Comparison of ENCODE assay signal across 37 cellular contexts in genomic region chr4:186607490-186607889, GRCh38. TPM values are rescaled to one million over a fixed set of nuclear protein-coding genes. Genes with fewer than 3 reads are reported as not detected.
"Had no signal": no experiment of that assay in that cellular context is flagged by ENCODE, and none has a peak within 500 bp of the region (broad histone marks: within the 10 kb centered on the region; RNA-seq: fewer than 3 reads in every experiment).

No MANE protein-coding gene starts in this region.

- H3K36me3 ChIP-seq: adrenal gland had no signal

- H3K4me1 ChIP-seq: adrenal gland, body of pancreas, breast epithelium had no signal

- H3K27me3 ChIP-seq: adrenal gland, body of pancreas, brain microvascular endothelial cell, breast epithelium had no signal

- FAIRE-seq: astrocyte, TTC549 had no signal

- H3K27ac ChIP-seq: adrenal gland, body of pancreas, brain microvascular endothelial cell, breast epithelium, VCaP had no signal

- ATAC-seq: activated CD4-positive, alpha-beta T cell treated with anti-CD3 and anti-CD28 coated beads for 36 hours; activated CD4-positive, CD25-positive, alpha-beta regulatory T cell treated with anti-CD3 and anti-CD28 coated beads, Interleukin-2, amount 50 U/mL, for 24 hours; activated CD8-positive, alpha-beta T cell treated with anti-CD3 and anti-CD28 coated beads for 36 hours; activated naive CD4-positive, alpha-beta T cell treated with anti-CD3 and anti-CD28 coated beads, Interleukin-2, amount 50 U/mL, for 72 hours; activated T-cell treated with anti-CD3 and anti-CD28 coated beads, Interleukin-2, amount 50 U/mL, for 4 hours; activated T-cell treated with anti-CD3 and anti-CD28 coated beads, Interleukin-2, amount 50 U/mL, for 72 hours; activated T-helper 17 cell treated with anti-CD3 and anti-CD28 coated beads, Interleukin-2, amount 50 U/mL, for 72 hours; body of pancreas; WTC11 had no signal

- H3K4me3 ChIP-seq: adrenal gland, body of pancreas, breast epithelium had no signal

- H3K9me3 ChIP-seq: adrenal gland, body of pancreas, breast epithelium had no signal

- DNase-seq: activated CD4-positive, alpha-beta memory T cell treated with anti-CD3 and anti-CD28 coated beads for 36 hours; activated CD4-positive, alpha-beta T cell treated with anti-CD3 and anti-CD28 coated beads for 1 hour; activated CD4-positive, alpha-beta T cell treated with anti-CD3 and anti-CD28 coated beads for 36 hours; activated CD4-positive, alpha-beta T cell treated with anti-CD3 and anti-CD28 coated beads for 48 hours; activated CD4-positive, alpha-beta T cell treated with anti-CD3 and anti-CD28 coated beads, Interleukin-2, amount 10 ng/mL, durations not matched to agents 7 days and 5 days; activated CD4-positive, CD25-positive, alpha-beta regulatory T cell; activated CD8-positive, alpha-beta memory T cell treated with anti-CD3 and anti-CD28 coated beads, Interleukin-2, amount 50 U/mL, for 4 hours; activated CD8-positive, alpha-beta T cell treated with anti-CD3 and anti-CD28 coated beads for 36 hours; activated effector memory CD4-positive, alpha-beta T cell treated with anti-CD3 and anti-CD28 coated beads, Interleukin-2, amount 50 U/mL, for 16 hours; activated gamma-delta T cell treated with Interleukin-2 at 50 U/mL for 16 hours; activated naive CD4-positive, alpha-beta T cell; activated naive CD4-positive, alpha-beta T cell treated with anti-CD3 and anti-CD28 coated beads for 36 hours; activated naive CD4-positive, alpha-beta T cell treated with anti-CD3 and anti-CD28 coated beads, Interleukin-2, amount 50 U/mL, for 16 hours; activated naive CD8-positive, alpha-beta T cell treated with anti-CD3 and anti-CD28 coated beads for 36 hours; activated T-cell treated with anti-CD3 and anti-CD28 coated beads for 4 hours; activated T-cell treated with anti-CD3 and anti-CD28 coated beads, Interleukin-2, amount 50 U/mL, for 1 hour; activated T-cell treated with anti-CD3 and anti-CD28 coated beads, Interleukin-2, amount 50 U/mL, for 4 hours; activated T-cell treated with anti-CD3 and anti-CD28 coated beads, Interleukin-2, amount 50 U/mL, for 72 hours; adrenal gland; amniotic stem cell; aorta; body of pancreas; brain microvascular endothelial cell; central memory CD4-positive, alpha-beta T cell; T-helper 2 cell; T-helper 9 cell had no signal

RNA-seq across cellular contexts. Expression of gene MTNR1A, which starts 52.1 kb away (rescaled TPM):
- total RNA-seq: activated CD4-positive, alpha-beta memory T cell treated with anti-CD3 and anti-CD28 coated beads for 36 hours; activated CD4-positive, alpha-beta T cell treated with anti-CD3 and anti-CD28 coated beads for 36 hours; activated CD4-positive, alpha-beta T cell treated with anti-CD3 and anti-CD28 coated beads, Interleukin-2, amount 10 ng/mL, durations not matched to agents 7 days and 5 days; activated CD8-positive, alpha-beta memory T cell treated with anti-CD3 and anti-CD28 coated beads for 36 hours; activated CD8-positive, alpha-beta T cell treated with anti-CD3 and anti-CD28 coated beads for 36 hours; activated naive CD4-positive, alpha-beta T cell treated with anti-CD3 and anti-CD28 coated beads for 36 hours; activated naive CD4-positive, alpha-beta T cell treated with anti-CD3 and anti-CD28 coated beads, Interleukin-2, amount 50 U/mL, for 72 hours; activated naive CD8-positive, alpha-beta T cell treated with anti-CD3 and anti-CD28 coated beads for 36 hours; activated T-cell treated with anti-CD3 and anti-CD28 coated beads, Interleukin-2, amount 50 U/mL, for 4 hours; activated T-cell treated with anti-CD3 and anti-CD28 coated beads, Interleukin-2, amount 50 U/mL, for 72 hours; activated T-helper 1 cell treated with anti-CD3 and anti-CD28 coated beads, Interleukin-12 subunit alpha, Interleukin-12 subunit beta, Interleukin-2, Interleukin-4 antibody, amounts not matched to agents 30 ng/mL and 10 ng/mL and 1 ng/mL, durations not matched to agents 14 hours and 24 hours and 36 hours; activated T-helper 17 cell treated with anti-CD3 and anti-CD28 coated beads, Interleukin-2, amount 50 U/mL, for 72 hours; adrenal gland; aorta; breast epithelium; cardiac septum had no signal
- polyA plus RNA-seq: adrenal gland, aorta had no signal
